Comparison of ENCODE assay signal across 1 cellular context in genomic region chr21:45072963-45073300, GRCh38.
TF ChIP-seq lines count a peak whose summit lies in the region.

No MANE protein-coding gene starts in this region.

TF ChIP-seq in SK-N-SH, 30 proteins besides CTCF, POLR2A, EP300 and RAD21 (continued from another document):
- TF ChIP-seq PBX3 (IDR thresholded peaks at IDR 0.05) (no peak), ELF1 (IDR thresholded peaks at IDR 0.05) (no peak), SIN3A (IDR thresholded peaks at IDR 0.05; ENCODE audit: borderline replicate concordance, low read depth, low read length) (no peak), TEAD4 (IDR thresholded peaks at IDR 0.05; ENCODE audit: borderline replicate concordance, insufficient read depth) (no peak), JUND (IDR thresholded peaks at IDR 0.05) (no peak), NRF1 (IDR thresholded peaks at IDR 0.05; ENCODE audit: low read depth, low read length) (no peak), FOXJ3 (CRISPR knock-in tag; IDR thresholded peaks at IDR 0.05) (no peak), USF2 (IDR thresholded peaks at IDR 0.05; ENCODE audit: borderline replicate concordance, low read depth, low read length) (no peak), RFX5 (IDR thresholded peaks at IDR 0.05; ENCODE audit: low read length) (no peak)
